In genomic region chr12:125113800-125114199, GRCh38 we compare ENCODE assay signal across 23 cellular contexts. TPM values are rescaled to one million over a fixed set of nuclear protein-coding genes. Genes with fewer than 3 reads are reported as not detected.
DNase-seq lines count a peak whose midpoint lies in the region; ATAC-seq and TF ChIP-seq lines count a peak whose summit lies in the region.
"Had no signal": no experiment of that assay in that cellular context is flagged by ENCODE, and none has a peak within 500 bp of the region (broad histone marks: within the 10 kb centered on the region; RNA-seq: fewer than 3 reads in every experiment).

No MANE protein-coding gene starts in this region.

- H3K9ac ChIP-seq in NT2/D1 (ENCODE audit: insufficient read length, low read depth) (peak overlapping the region; percentile 26), endodermal cell (ENCODE audit: extremely low read depth, low read length, poor library complexity, severe bottlenecking) (no peak overlapping the region)
- H3K9ac ChIP-seq: BLaER1 treated with 17β-estradiol and CSF1 and Interleukin-3, amounts not matched to agents 10 nM and 100 nM; GM23248 had no signal

- CTCF ChIA-PET in CD8-positive, alpha-beta T cell (lab: Charles Lee): no interaction called here

- intact Hi-C loops in CD8-positive, alpha-beta T cell (cut with DNase I, micrococcal nuclease): no loop called here

- H3K27ac ChIP-seq in GM23338 (ENCODE audit: low read depth): no peak overlapping the region
- no peak overlapping the region for H3K27ac ChIP-seq in endodermal cell (ENCODE audit: low read depth, low read length)
- H3K27ac ChIP-seq in CD8-positive, alpha-beta T cell (ENCODE audit: low read depth, low read length): no peak overlapping the region
- H3K27ac ChIP-seq: A549; BLaER1 treated with 17β-estradiol and CSF1 and Interleukin-3, amounts not matched to agents 10 nM and 100 nM; GM23248 had no signal

- ATAC-seq in GM23338: peak; percentile 63
- no peak for ATAC-seq in CD8-positive, alpha-beta T cell
- no peak for ATAC-seq in naive thymus-derived CD8-positive, alpha-beta T cell
- ATAC-seq: A549 had no signal

- 60 to 85% methylated on average over 3 to 9 of the region's 9 CpGs for WGBS in endodermal cell (ENCODE audit: insufficient coverage in 1 of 2, insufficient read length in 1 of 2), 2 experiments

- no peak overlapping the region for H3K4me3 ChIP-seq in GM23338
- H3K4me3 ChIP-seq in NT2/D1 (ENCODE audit: insufficient read length, low read depth): no peak overlapping the region
- H3K4me3 ChIP-seq in endodermal cell (ENCODE audit: low read length): no peak overlapping the region
- H3K4me3 ChIP-seq in CD8-positive, alpha-beta T cell (ENCODE audit: low read depth, low read length): no peak overlapping the region
- H3K4me3 ChIP-seq: A549; BLaER1 treated with 17β-estradiol and CSF1 and Interleukin-3, amounts not matched to agents 10 nM and 100 nM; GM23248 had no signal

- DNase-seq in GM23338 (ENCODE audit: low spot score) (no peak), NT2/D1 (ENCODE audit: low read depth, low spot score) (no peak), endodermal cell (no peak), nephron progenitor cell (peak; percentile 20), GM03348 (ENCODE audit: low spot score) (no peak), NCI-H524 treated with DMSO at 0.1 percent for 48 hours (lab: John Stamatoyannopoulos, UW) (no peak)
- DNase-seq in CD8-positive, alpha-beta T cell: no peak
- DNase-seq in naive thymus-derived CD8-positive, alpha-beta T cell: no peak
- DNase-seq: 8988T; ACHN; AML-193; BE2C; Calu3; CD4-positive, alpha-beta T cell; COR-L47; DMS53; DMS79 treated with DMSO at 0.1 percent for 48 hours; GF-D8; GM23248; HCEC 1CT had no signal

- H3K27ac Mint-ChIP-seq in GM23338: peak overlapping the region; percentile 41; the same call in 1 of the 2 replicates
- H3K27ac Mint-ChIP-seq in endodermal cell: peak overlapping the region; percentile 74
- no peak overlapping the region for H3K27ac Mint-ChIP-seq in nephron progenitor cell
- H3K27ac Mint-ChIP-seq in CD8-positive, alpha-beta T cell: no peak overlapping the region
- no peak overlapping the region for H3K27ac Mint-ChIP-seq in naive thymus-derived CD8-positive, alpha-beta T cell
- H3K27ac Mint-ChIP-seq: CD4-positive, alpha-beta T cell had no signal

- no peak overlapping the region for H2AFZ ChIP-seq in GM23338
- H2AFZ ChIP-seq: GM23248 had no signal

- no peak overlapping the region for H3K4me2 ChIP-seq in GM23338
- H3K4me2 ChIP-seq: A549; BLaER1 treated with 17β-estradiol and CSF1 and Interleukin-3, amounts not matched to agents 10 nM and 100 nM had no signal

- H3K36me3 ChIP-seq in GM23338 (ENCODE audit: insufficient read depth) (peaks cover 16% of the 10 kb centered on the region; the same call in 1 of the 2 replicates), NT2/D1 (ENCODE audit: insufficient read depth, insufficient read length, low read length) (peaks cover 49% of the 10 kb centered on the region), endodermal cell (ENCODE audit: control insufficient read depth, insufficient read depth, low read length) (peaks cover 56% of the 10 kb centered on the region)
- peaks cover 6% of the 10 kb centered on the region for H3K36me3 ChIP-seq in CD8-positive, alpha-beta T cell (ENCODE audit: insufficient read depth, low read length)

- no peaks in the 10 kb centered on the region for H3K79me2 ChIP-seq in GM23338 (replicated peaks; ENCODE audit: insufficient read depth)

- no peaks in the 10 kb centered on the region for H3K9me3 ChIP-seq in NT2/D1 (ENCODE audit: insufficient read depth, low read length)
- H3K9me3 ChIP-seq in endodermal cell (ENCODE audit: control insufficient read depth, low read length): no peaks in the 10 kb centered on the region
- no peaks in the 10 kb centered on the region for H3K9me3 ChIP-seq in CD8-positive, alpha-beta T cell (ENCODE audit: low read length)
- H3K9me3 ChIP-seq: A549, BE2C had no signal

- H3K9me3 Mint-ChIP-seq in GM23338 (peaks cover 3% of the 10 kb centered on the region; the same call in 2 of the 3 replicates), endodermal cell (peaks cover 1% of the 10 kb centered on the region), nephron progenitor cell (peaks cover 11% of the 10 kb centered on the region)
- H3K9me3 Mint-ChIP-seq in CD8-positive, alpha-beta T cell: no peaks in the 10 kb centered on the region
- H3K9me3 Mint-ChIP-seq in naive thymus-derived CD8-positive, alpha-beta T cell: peaks cover 0 to 2% (median 0%) of the 10 kb centered on the region in 9 donors
- H3K9me3 Mint-ChIP-seq: CD4-positive, alpha-beta T cell had no signal

- H3K4me3 Mint-ChIP-seq in GM23338: no peak overlapping the region
- no peak overlapping the region for H3K4me3 Mint-ChIP-seq in endodermal cell
- no peak overlapping the region for H3K4me3 Mint-ChIP-seq in nephron progenitor cell
- no peak overlapping the region for H3K4me3 Mint-ChIP-seq in CD8-positive, alpha-beta T cell
- H3K4me3 Mint-ChIP-seq in naive thymus-derived CD8-positive, alpha-beta T cell: no peak overlapping the region
- H3K4me3 Mint-ChIP-seq: CD14-positive monocyte; CD4-positive, alpha-beta T cell had no signal

- no peaks in the 10 kb centered on the region; the same call in none of the 2 replicates for H4K20me1 ChIP-seq in GM23338 (replicated peaks; ENCODE audit: insufficient read depth)
- H4K20me1 ChIP-seq: BLaER1 treated with 17β-estradiol and CSF1 and Interleukin-3, amounts not matched to agents 10 nM and 100 nM had no signal

- H3K4me1 Mint-ChIP-seq in GM23338: peaks cover 4% of the 10 kb centered on the region
- no peaks in the 10 kb centered on the region for H3K4me1 Mint-ChIP-seq in endodermal cell
- H3K4me1 Mint-ChIP-seq in nephron progenitor cell: peaks cover 24% of the 10 kb centered on the region
- no peaks in the 10 kb centered on the region for H3K4me1 Mint-ChIP-seq in CD8-positive, alpha-beta T cell (ENCODE audit: low read depth)
- no peaks in the 10 kb centered on the region for H3K4me1 Mint-ChIP-seq in naive thymus-derived CD8-positive, alpha-beta T cell
- H3K4me1 Mint-ChIP-seq: CD14-positive monocyte had no signal

- H3F3A ChIP-seq in GM23338 (replicated peaks; ENCODE audit: low read depth): no peaks in the 10 kb centered on the region

- H3K27me3 Mint-ChIP-seq in GM23338 (ENCODE audit: insufficient read depth, low read depth, poor library complexity): peaks cover 4% of the 10 kb centered on the region
- H3K27me3 Mint-ChIP-seq in endodermal cell (ENCODE audit: insufficient read depth): no peaks in the 10 kb centered on the region
- H3K27me3 Mint-ChIP-seq in nephron progenitor cell (ENCODE audit: low read depth, poor library complexity): peaks cover 4% of the 10 kb centered on the region
- no peaks in the 10 kb centered on the region for H3K27me3 Mint-ChIP-seq in CD8-positive, alpha-beta T cell (ENCODE audit: low read depth)
- no peaks in the 10 kb centered on the region for H3K27me3 Mint-ChIP-seq in naive thymus-derived CD8-positive, alpha-beta T cell
- H3K27me3 Mint-ChIP-seq: CD4-positive, alpha-beta T cell had no signal

- no peak for TF ChIP-seq CTCF in GM23338 (conservative IDR thresholded peaks at IDR 0.05; ENCODE audit: low read depth in 2 of 2)
- no peak for TF ChIP-seq CTCF in endodermal cell (conservative IDR thresholded peaks at IDR 0.05)
- no peak for TF ChIP-seq CTCF in nephron progenitor cell (IDR thresholded peaks at IDR 0.05)
- TF ChIP-seq CTCF in CD8-positive, alpha-beta T cell (IDR thresholded peaks at IDR 0.05): no peak

- POLR2A ChIA-PET in CD8-positive, alpha-beta T cell (lab: Charles Lee): no interaction called here
- POLR2A ChIA-PET in naive thymus-derived CD8-positive, alpha-beta T cell (lab: Charles Lee): no interaction called here

- H3K4me1 ChIP-seq in GM23338 (ENCODE audit: insufficient read depth) (no peaks in the 10 kb centered on the region), NT2/D1 (ENCODE audit: insufficient read depth, insufficient read length) (peaks cover 11% of the 10 kb centered on the region), endodermal cell (ENCODE audit: control insufficient read depth, insufficient read depth, low read length) (no peaks in the 10 kb centered on the region)
- no peaks in the 10 kb centered on the region for H3K4me1 ChIP-seq in CD8-positive, alpha-beta T cell (ENCODE audit: insufficient read depth, low read length)
- H3K4me1 ChIP-seq: BE2C had no signal

- H3K36me3 Mint-ChIP-seq in GM23338 (ENCODE audit: low read depth) (peaks cover 46% of the 10 kb centered on the region), endodermal cell (ENCODE audit: low read depth) (peaks cover 78% of the 10 kb centered on the region), nephron progenitor cell (ENCODE audit: low read depth) (peaks cover 57% of the 10 kb centered on the region)
- H3K36me3 Mint-ChIP-seq in CD8-positive, alpha-beta T cell: peaks cover 62% of the 10 kb centered on the region
- H3K36me3 Mint-ChIP-seq in naive thymus-derived CD8-positive, alpha-beta T cell: peaks cover 14 to 56% (median 47%) of the 10 kb centered on the region in 3 donors

- no peaks in the 10 kb centered on the region for H3K9me2 ChIP-seq in GM23338 (ENCODE audit: insufficient read depth)

- H3K27me3 ChIP-seq in GM23338 (ENCODE audit: insufficient read depth) (no peaks in the 10 kb centered on the region), NT2/D1 (ENCODE audit: insufficient read depth, insufficient read length) (no peaks in the 10 kb centered on the region), endodermal cell (ENCODE audit: control insufficient read depth, insufficient read depth, low read length, poor library complexity, severe bottlenecking) (no peaks in the 10 kb centered on the region)
- H3K27me3 ChIP-seq in CD8-positive, alpha-beta T cell (ENCODE audit: insufficient read depth, low read length): no peaks in the 10 kb centered on the region
- H3K27me3 ChIP-seq: BE2C; BLaER1 treated with 17β-estradiol and CSF1 and Interleukin-3, amounts not matched to agents 10 nM and 100 nM had no signal

TF ChIP-seq in GM23338, 12 proteins besides CTCF, POLR2A, EP300 and RAD21 (continues in another document):
- TF ChIP-seq EZH2phosphoT487 (IDR thresholded peaks at IDR 0.05; ENCODE audit: unreplicated experiment) (no peak), NANOG (IDR thresholded peaks at IDR 0.05; ENCODE audit: borderline replicate concordance) (no peak), EZH2 (IDR thresholded peaks at IDR 0.05; ENCODE audit: low read depth, unreplicated experiment) (no peak)

RNA-seq across cellular contexts. Expression of gene AACS, which starts 48.6 kb away (rescaled TPM):
- 64.4 and 64.5 TPM in 2 replicates for total RNA-seq in GM23338 (2014; rRNA removed; shearing (Covaris generic))
- polyA plus RNA-seq in GM23338 (2016; fragmentation: Nextera tagmentation; extraction: Ambion mirVana): 31.1 and 33.0 TPM in 2 replicates
- total RNA-seq in endodermal cell: 10 to 100 TPM; 55.4 to 71.9 TPM
- 27.8 TPM for polyA plus RNA-seq in endodermal cell (2013, experiment 1 of 2)
- polyA plus RNA-seq in endodermal cell (2013, experiment 2 of 2): 25.3 TPM
- total RNA-seq in CD8-positive, alpha-beta T cell: 10 to 100 TPM; 11.0 to 12.3 TPM
- 10 to 100 TPM; 19.3 to 20.4 TPM for total RNA-seq in naive thymus-derived CD8-positive, alpha-beta T cell
- polyA plus RNA-seq in naive thymus-derived CD8-positive, alpha-beta T cell: 10 to 100 TPM in 2 of 3 donors, 1 to 10 TPM in 1; 7.4 to 17.2 (median 10.6) TPM

Comparison
In these comparisons a context has a peak if more than half of its experiments do, and no peak if none do; other contexts are left out.
1. H3K27ac Mint-ChIP-seq: peak in GM23338 (single experiment) and endodermal cell (single experiment); none in nephron progenitor cell (single experiment), CD8-positive, alpha-beta T cell (single experiment) and naive thymus-derived CD8-positive, alpha-beta T cell (0 of 10).